In the genomic region with DNA sequence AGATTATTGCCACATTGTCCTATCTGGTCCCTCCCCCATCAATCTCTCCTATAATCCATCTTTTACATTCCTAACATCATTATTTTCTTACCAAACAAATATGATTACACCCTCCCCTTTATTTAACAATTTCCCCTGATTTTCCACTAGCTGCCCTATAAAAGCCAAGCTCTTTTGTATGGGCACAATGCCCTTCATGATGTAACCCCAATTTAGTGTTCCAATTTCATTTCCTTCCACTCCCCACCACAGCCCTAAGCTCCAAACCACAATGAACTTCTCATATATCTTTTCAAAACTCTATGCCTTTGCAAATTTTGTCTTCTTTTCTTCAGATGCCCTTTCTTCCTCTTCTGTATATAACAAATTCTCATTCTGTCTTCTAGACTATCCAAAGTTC, we compare ENCODE assay signal across 24 cellular contexts. TPM values are rescaled to one million over a fixed set of nuclear protein-coding genes. Genes with fewer than 3 reads are reported as not detected.
DNase-seq lines count a peak whose midpoint lies in the region; ATAC-seq, FAIRE-seq and TF ChIP-seq lines count a peak whose summit lies in the region.
"Had no signal": no experiment of that assay in that cellular context is flagged by ENCODE, and none has a peak within 500 bp of the region (broad histone marks: within the 10 kb centered on the region; RNA-seq: fewer than 3 reads in every experiment).

No MANE protein-coding gene starts in this region.

- no peaks in the 10 kb centered on the region for H4K20me1 ChIP-seq in GM12878 (ENCODE audit: control insufficient read depth, insufficient read depth)
- H4K20me1 ChIP-seq: BLaER1 had no signal

- no peak overlapping the region for H3K4me2 ChIP-seq in GM12878 (ENCODE audit: control insufficient read depth, insufficient read depth)
- H3K4me2 ChIP-seq in trophoblast cell (ENCODE audit: low read length): no peak overlapping the region
- H3K4me2 ChIP-seq: BLaER1 had no signal

- H3K27ac Mint-ChIP-seq in natural killer cell treated with Interleukin-12 subunit alpha and Interleukin-12 subunit beta and Interleukin-15 and Interleukin-18, amount 100 ng/mL, for 72 hours: no peak overlapping the region
- no peak overlapping the region for H3K27ac Mint-ChIP-seq in nephron progenitor cell
- H3K27ac Mint-ChIP-seq: IgD-negative memory B cell, naive B cell had no signal

- no peak for TF ChIP-seq POLR2A in NB4 (IDR thresholded peaks at IDR 0.05; ENCODE audit: extremely low read depth, insufficient read length)
- TF ChIP-seq POLR2A in GM12878 (IDR thresholded peaks at IDR 0.05; ENCODE audit: low read depth, low read length): no peak

- RAD21 ChIA-PET in GM12878 (lab: Charles Lee; ENCODE audit: unreplicated experiment): interaction anchor here (0.6 to 1.2 kb wide), 5 partner anchors 10 to 66 kb away, joined by 3 read pairs; no protein-coding TSS in a partner anchor

- H3K36me3 Mint-ChIP-seq in natural killer cell treated with Interleukin-12 subunit alpha and Interleukin-12 subunit beta and Interleukin-15 and Interleukin-18, amount 100 ng/mL, for 72 hours: no peaks in the 10 kb centered on the region
- H3K36me3 Mint-ChIP-seq in nephron progenitor cell (ENCODE audit: low read depth): peaks cover under 1% of the 10 kb centered on the region
- H3K36me3 Mint-ChIP-seq: IgD-negative memory B cell, naive B cell had no signal

- no peak overlapping the region for H3K18ac ChIP-seq in trophoblast cell (ENCODE audit: low read length)

- no peak for TF ChIP-seq EP300 in GM12878 (IDR thresholded peaks at IDR 0.05; ENCODE audit: borderline replicate concordance in 1 of 2, control insufficient read depth in 1 of 2, low read depth in 2 of 2, low read length in 2 of 2)

- H3K27me3 ChIP-seq in GM12878 (replicated peaks in 1 of 2; ENCODE audit: control insufficient read depth in 2 of 2, insufficient read depth in 2 of 2, low read length in 1 of 2) (no peaks in the 10 kb centered on the region; a peak in 1 of 4 replicates), trophoblast cell (ENCODE audit: insufficient read depth, low read length) (no peaks in the 10 kb centered on the region)
- H3K27me3 ChIP-seq: ascending aorta, BLaER1, Peyer's patch, testis had no signal

- H3K79me1 ChIP-seq in trophoblast cell (ENCODE audit: low read length): no peaks in the 10 kb centered on the region

- ATAC-seq in GM12878: 0 out of 3 replicates have a peak, but pooled peaks have one; percentile 7
- no peak for ATAC-seq in natural killer cell treated with Interleukin-12 subunit alpha and Interleukin-12 subunit beta and Interleukin-15 and Interleukin-18, amount 100 ng/mL, for 72 hours

- no peak for TF ChIP-seq RAD21 in GM12878 (IDR thresholded peaks at IDR 0.05; ENCODE audit: insufficient read depth, low read depth, low read length)

- no peaks in the 10 kb centered on the region for H3K9me3 ChIP-seq in GM12878 (replicated peaks; ENCODE audit: control insufficient read depth, insufficient read depth, low read length)
- H3K9me3 ChIP-seq in trophoblast cell (ENCODE audit: insufficient read depth, low read depth, low read length): no peaks in the 10 kb centered on the region
- H3K9me3 ChIP-seq: ascending aorta, BLaER1, heart right ventricle, Peyer's patch, testis had no signal

- no TSS peak for BruUV-seq in GM12878 (replicated peaks; lab: Mats Ljungman, UMichigan)

- H3K36me3 ChIP-seq in GM12878 (ENCODE audit: control insufficient read depth in 2 of 2, insufficient read depth in 2 of 2, low read length in 1 of 2): no peaks in the 10 kb centered on the region
- no peaks in the 10 kb centered on the region for H3K36me3 ChIP-seq in trophoblast cell (ENCODE audit: control insufficient read depth in 1 of 2, insufficient read depth in 2 of 2, low read length in 2 of 2)
- H3K36me3 ChIP-seq: ascending aorta, BLaER1, heart right ventricle, Peyer's patch had no signal

- CTCF ChIA-PET in GM12878 (lab: Yijun Ruan, JAX): interaction anchor here (0.6 to 1.3 kb wide), 3 partner anchors 15 to 56 kb away, joined by 3 to 4 read pairs (median 3); no protein-coding TSS in a partner anchor

- no peak overlapping the region for H4K8ac ChIP-seq in trophoblast cell (ENCODE audit: low read depth, low read length)

- no peak overlapping the region for H2AK5ac ChIP-seq in trophoblast cell (ENCODE audit: low read length)

- H3K4me1 Mint-ChIP-seq in natural killer cell treated with Interleukin-12 subunit alpha and Interleukin-12 subunit beta and Interleukin-15 and Interleukin-18, amount 100 ng/mL, for 72 hours (ENCODE audit: low read depth in 2 of 2): no peaks in the 10 kb centered on the region
- peaks cover 38% of the 10 kb centered on the region for H3K4me1 Mint-ChIP-seq in nephron progenitor cell

- no peak for TF ChIP-seq CTCF in NB4 (IDR thresholded peaks at IDR 0.05; ENCODE audit: low read depth, low read length)
- TF ChIP-seq CTCF in GM12878 (IDR thresholded peaks at IDR 0.05 in 2 of 3, conservative IDR thresholded peaks at IDR 0.05 in 1 of 3; ENCODE audit: control insufficient read depth in 2 of 3, extremely low read depth in 1 of 3, insufficient read depth in 1 of 3, low read depth in 3 of 3, low read length in 3 of 3): no peak
- TF ChIP-seq CTCF in nephron progenitor cell (IDR thresholded peaks at IDR 0.05): no peak

- DNase-seq in NCI-H2107 treated with DMSO at 0.1 percent for 48 hours (lab: John Stamatoyannopoulos, UW; ENCODE audit: unreplicated experiment) (peak; percentile 3), NCI-H2107 (lab: John Stamatoyannopoulos, UW) (no peak), NB4 (ENCODE audit: low read depth) (peak; percentile 69), GM12878 (ENCODE audit: low read depth, low spot score) (no peak), stromal cell of bone marrow (ENCODE audit: low read depth) (peak; percentile 67), nephron progenitor cell (no peak), trophoblast cell (no peak)
- DNase-seq in natural killer cell treated with Interleukin-12 subunit alpha and Interleukin-12 subunit beta and Interleukin-15 and Interleukin-18, amount 100 ng/mL, for 72 hours (ENCODE audit: low spot score): no peak
- DNase-seq: activated naive CD4-positive, alpha-beta T cell; effector memory CD4-positive, alpha-beta T cell; heart right ventricle; naive B cell; NCI-H69; Peyer's patch; stimulated activated CD4-positive, alpha-beta T cell treated with anti-CD3 and anti-CD28 coated beads, Interleukin-4, amount 100 ng/mL, for 1 hour; testis had no signal

- POLR2A ChIA-PET in GM12878 (lab: Charles Lee): interaction anchor here (0.7 to 1.8 kb wide), 4 partner anchors 10 to 39 kb away, joined by 3 to 6 read pairs (median 4); a partner anchor contains a TSS

- H2BK5ac ChIP-seq in trophoblast cell (ENCODE audit: low read depth, low read length, poor library complexity): no peak overlapping the region

- H3K4ac ChIP-seq in trophoblast cell (ENCODE audit: low read depth, low read length): no peak overlapping the region

- in situ Hi-C loops in GM12878 (cut with MboI): no loop called here

- H4K91ac ChIP-seq in trophoblast cell (ENCODE audit: low read depth, low read length): no peak overlapping the region

- FAIRE-seq in GM12878 (lab: Jason Lieb, UNC): no peak
- FAIRE-seq: H54, islet of Langerhans had no signal

- H3K14ac ChIP-seq in trophoblast cell (ENCODE audit: low read length): no peak overlapping the region

- H3K9ac ChIP-seq in GM12878 (ENCODE audit: control insufficient read depth, insufficient read depth, low read length) (no peak overlapping the region), trophoblast cell (ENCODE audit: low read length) (no peak overlapping the region)
- H3K9ac ChIP-seq: BLaER1, parathyroid adenoma had no signal

- H3K27me3 Mint-ChIP-seq in natural killer cell treated with Interleukin-12 subunit alpha and Interleukin-12 subunit beta and Interleukin-15 and Interleukin-18, amount 100 ng/mL, for 72 hours: peaks cover 0 to 2% of the 10 kb centered on the region in 2 donors
- H3K27me3 Mint-ChIP-seq in nephron progenitor cell (ENCODE audit: low read depth, poor library complexity): peaks cover 2% of the 10 kb centered on the region

- no peaks in the 10 kb centered on the region for H3K9me3 Mint-ChIP-seq in natural killer cell treated with Interleukin-12 subunit alpha and Interleukin-12 subunit beta and Interleukin-15 and Interleukin-18, amount 100 ng/mL, for 72 hours
- H3K9me3 Mint-ChIP-seq in nephron progenitor cell: no peaks in the 10 kb centered on the region
- H3K9me3 Mint-ChIP-seq: IgD-negative memory B cell had no signal

- H3K4me1 ChIP-seq in GM12878 (ENCODE audit: control insufficient read depth, insufficient read depth, low read length) (peaks cover 7% of the 10 kb centered on the region; the same call in 1 of the 2 replicates), trophoblast cell (ENCODE audit: control insufficient read depth in 1 of 2, insufficient read depth in 2 of 2, low read length in 2 of 2) (no peaks in the 10 kb centered on the region)
- H3K4me1 ChIP-seq: parathyroid adenoma had no signal

- H4K12ac ChIP-seq in trophoblast cell (ENCODE audit: low read depth, low read length): no peak overlapping the region

- intact Hi-C loops in GM12878 (cut with micrococcal nuclease; ENCODE audit: unreplicated experiment): no loop called here

- H3K4me3 ChIP-seq in NB4 (ENCODE audit: low read depth, low read length) (no peak overlapping the region), GM12878 (no peak overlapping the region), trophoblast cell (ENCODE audit: low read depth, low read length) (no peak overlapping the region)
- H3K4me3 ChIP-seq: ascending aorta, BLaER1, heart right ventricle, lung, Peyer's patch, testis had no signal

- H3K23ac ChIP-seq in trophoblast cell (ENCODE audit: low read length): no peak overlapping the region

- H3K79me2 ChIP-seq in GM12878 (ENCODE audit: control insufficient read depth, insufficient read depth, low read length) (no peaks in the 10 kb centered on the region), trophoblast cell (ENCODE audit: control insufficient read depth, insufficient read depth, low read length, poor library complexity) (no peaks in the 10 kb centered on the region)

- H3K27ac ChIP-seq in GM12878 (ENCODE audit: control insufficient read depth, insufficient read depth): no peak overlapping the region
- H3K27ac ChIP-seq in trophoblast cell (ENCODE audit: low read depth, low read length): no peak overlapping the region
- H3K27ac ChIP-seq: 22Rv1, ascending aorta, BLaER1, parathyroid adenoma, Peyer's patch, testis had no signal

- SMC1A ChIA-PET in GM12878 (lab: Charles Lee; ENCODE audit: uncharacterized antibody, unreplicated experiment): interaction anchor here (0.8 to 5.5 kb wide), 9 partner anchors 10 to 55 kb away, joined by 3 to 39 read pairs (median 6); no protein-coding TSS in a partner anchor

- H2AFZ ChIP-seq in GM12878 (ENCODE audit: control insufficient read depth, low read depth, low read length) (no peak overlapping the region), trophoblast cell (ENCODE audit: insufficient read depth, low read length, poor library complexity) (no peak overlapping the region)
- H2AFZ ChIP-seq: parathyroid adenoma had no signal

- no peak overlapping the region for H3K4me3 Mint-ChIP-seq in natural killer cell treated with Interleukin-12 subunit alpha and Interleukin-12 subunit beta and Interleukin-15 and Interleukin-18, amount 100 ng/mL, for 72 hours
- no peak overlapping the region for H3K4me3 Mint-ChIP-seq in nephron progenitor cell
- H3K4me3 Mint-ChIP-seq: naive B cell had no signal

- H2BK120ac ChIP-seq in trophoblast cell (ENCODE audit: insufficient read depth, low read length, poor library complexity): no peak overlapping the region

- H2BK12ac ChIP-seq in trophoblast cell (ENCODE audit: low read length): no peak overlapping the region

RNA-seq across cellular contexts. Expression of a gene that starts 39.5 kb away (rescaled TPM):
- 224 and 251 TPM in 2 replicates for total RNA-seq in GM12878 (2013; cell fraction: nucleolus; rRNA removed)
- 58.5 and 70.0 TPM in 2 replicates for total RNA-seq in GM12878 (2014; rRNA removed)
- total RNA-seq in GM12878 (2014; rRNA removed; fragmentation: Illumina TruSeq; extraction: Trizol): 69.4 and 74.7 TPM in 2 replicates
- total RNA-seq in GM12878 (2021): 58.9 and 61.2 TPM in 2 replicates
- polyA plus RNA-seq in GM12878 (2011; ENCODE audit: low read depth): 0.70 TPM
- polyA plus RNA-seq in GM12878 (2011; rRNA removed): 22.6 and 29.0 TPM in 2 replicates
- 12.1 and 14.9 TPM in 2 replicates for polyA plus RNA-seq in GM12878 (2011; cell fraction: cytosol; rRNA removed)
- 26.2 and 31.1 TPM in 2 replicates for polyA plus RNA-seq in GM12878 (2011; cell fraction: nucleus; rRNA removed)
- 1.2 and 1.3 TPM in 2 replicates for polyA plus RNA-seq in GM12878 (2012)
- polyA plus RNA-seq in GM12878 (2014; fragmentation: Illumina TruSeq; extraction: Trizol): 50.5 and 63.8 TPM in 2 replicates
- polyA plus RNA-seq in GM12878 (2014; fragmentation: Nextera tagmentation; extraction: Ambion mirVana): 1 to 10 TPM; 8.5 to 9.3 TPM
- 28.2 and 33.5 TPM in 2 replicates for polyA plus RNA-seq in GM12878 (2014; rRNA removed)
- polyA plus RNA-seq in GM12878 (2016; fragmentation: Nextera tagmentation; extraction: Ambion mirVana): 10 to 100 TPM; 30.5 to 34.3 TPM
- 52.3 and 66.6 TPM in 2 replicates for polyA minus RNA-seq in GM12878 (2011; rRNA and poly(A)+ RNA removed)
- 14.9 and 16.0 TPM in 2 replicates for polyA minus RNA-seq in GM12878 (2011; cell fraction: cytosol; rRNA and poly(A)+ RNA removed)
- 65.9 and 110 TPM in 2 replicates for polyA minus RNA-seq in GM12878 (2011; cell fraction: nucleus; rRNA and poly(A)+ RNA removed)
- total RNA-seq in natural killer cell treated with Interleukin-12 subunit alpha and Interleukin-12 subunit beta and Interleukin-15 and Interleukin-18, amount 100 ng/mL, for 72 hours: 1 to 10 TPM; 1.5 to 2.1 TPM
- 8.9 and 9.4 TPM in 2 replicates for polyA plus RNA-seq in trophoblast cell (2013)
- polyA plus RNA-seq: IgD-negative memory B cell had no signal

Comparison
In these comparisons a context has a peak if more than half of its experiments do, and no peak if none do; other contexts are left out.
1. DNase-seq: peak in NCI-H2107 treated with DMSO at 0.1 percent for 48 hours (single experiment), NB4 (single experiment) and stromal cell of bone marrow (single experiment); none in NCI-H2107 (single experiment), GM12878 (single experiment), natural killer cell treated with Interleukin-12 subunit alpha and Interleukin-12 subunit beta and Interleukin-15 and Interleukin-18, amount 100 ng/mL, for 72 hours (single experiment), nephron progenitor cell (single experiment) and trophoblast cell (0 of 2).
2. RNA of a gene that starts 39.5 kb away (total RNA-seq): 58.5 to 251 TPM in GM12878; 1.5 to 2.1 TPM in natural killer cell treated with Interleukin-12 subunit alpha and Interleukin-12 subunit beta and Interleukin-15 and Interleukin-18, amount 100 ng/mL, for 72 hours; every median in the first group is over 10 times any median in the second.